In genomic region chr11:67642490-67643120, GRCh38 we compare ENCODE assay signal across 32 cellular contexts. TPM values are rescaled to one million over a fixed set of nuclear protein-coding genes. Genes with fewer than 3 reads are reported as not detected.
"Had no signal": no experiment of that assay in that cellular context is flagged by ENCODE, and none has a peak within 500 bp of the region (broad histone marks: within the 10 kb centered on the region; RNA-seq: fewer than 3 reads in every experiment).

No MANE protein-coding gene starts in this region.

- H3K36me3 Mint-ChIP-seq: activated naive CD8-positive, alpha-beta T cell; mesothelial cell of epicardium; naive B cell had no signal

- H3K27ac Mint-ChIP-seq: activated naive CD8-positive, alpha-beta T cell; mesothelial cell of epicardium; nephron progenitor cell; T-helper 17 cell had no signal

- H3K9me3 Mint-ChIP-seq: mesothelial cell of epicardium, nephron progenitor cell had no signal

- H3K4me3 Mint-ChIP-seq: activated naive CD8-positive, alpha-beta T cell; mesothelial cell of epicardium; nephron progenitor cell; T-helper 17 cell had no signal

- H3K79me2 ChIP-seq: hepatocyte, parathyroid adenoma had no signal

- H3K36me3 ChIP-seq: gastroesophageal sphincter, right atrium auricular region, spleen, transverse colon, WERI-Rb-1 had no signal

- H3K9ac ChIP-seq: parathyroid adenoma had no signal

- H3K27me3 ChIP-seq: body of pancreas, hepatocyte, right atrium auricular region, testis had no signal

- H2AFZ ChIP-seq: hepatocyte, parathyroid adenoma had no signal

- H3K9me3 ChIP-seq: body of pancreas, gastroesophageal sphincter, right atrium auricular region, testis, transverse colon had no signal

- H3K4me2 ChIP-seq: hepatocyte had no signal

- ATAC-seq: activated CD4-positive, CD25-positive, alpha-beta regulatory T cell treated with anti-CD3 and anti-CD28 coated beads, Interleukin-2, amount 50 U/mL, for 24 hours; body of pancreas; gastroesophageal sphincter; left cardiac atrium; left ventricle myocardium superior; stimulated activated naive CD8-positive, alpha-beta T cell treated with anti-CD3 and anti-CD28 coated beads, Interleukin-15, Interleukin-2, amounts not matched to agents 100 U/mL and 50 U/mL, for 24 hours; T-helper 17 cell had no signal

- H3K4me1 Mint-ChIP-seq: mesothelial cell of epicardium had no signal

- H3K4me1 ChIP-seq: gastroesophageal sphincter, parathyroid adenoma, right atrium auricular region, testis had no signal

- DNase-seq: activated CD4-positive, alpha-beta T cell treated with anti-CD3 and anti-CD28 coated beads for 48 hours; activated CD4-positive, alpha-beta T cell treated with anti-CD3 and anti-CD28 coated beads, Interleukin-2, amount 50 U/mL, for 48 hours; activated CD8-positive, alpha-beta memory T cell treated with anti-CD3 and anti-CD28 coated beads for 24 hours; activated gamma-delta T cell; anterior cingulate cortex; body of pancreas; cerebellar nuclear complex; left cardiac atrium; left ventricle myocardium superior; naive B cell; nephron progenitor cell; nucleus accumbens; spleen; stimulated activated naive CD8-positive, alpha-beta T cell treated with anti-CD3 and anti-CD28 coated beads, Interleukin-15, Interleukin-2, amounts not matched to agents 100 U/mL and 50 U/mL, for 24 hours; T-helper 17 cell; T1000; testis; transverse colon; WERI-Rb-1 had no signal

- H3K27ac ChIP-seq: body of pancreas, coronary artery, gastroesophageal sphincter, hepatocyte, parathyroid adenoma, right atrium auricular region, spleen, testis, transverse colon, WERI-Rb-1 had no signal

- H3K27me3 Mint-ChIP-seq: activated naive CD8-positive, alpha-beta T cell had no signal

- H3K4me3 ChIP-seq: body of pancreas, coronary artery, gastroesophageal sphincter, hepatocyte, right atrium auricular region, spleen, testis, transverse colon had no signal

- FAIRE-seq: endothelial cell of umbilical vein, urothelium cell line had no signal

RNA-seq across cellular contexts. Expression of gene TBX10, which starts 3.0 kb away (rescaled TPM):
- total RNA-seq: body of pancreas, endothelial cell of umbilical vein, fibroblast of lung, fibroblast of villous mesenchyme, gastroesophageal sphincter, left cardiac atrium, mesothelial cell of epicardium, pulmonary artery endothelial cell, right atrium auricular region, spleen, T-helper 17 cell had no signal

RNA-seq across cellular contexts. Expression of gene ACY3, which starts 7.9 kb away (rescaled TPM):
- total RNA-seq: endothelial cell of umbilical vein, fibroblast of lung, fibroblast of villous mesenchyme, gastroesophageal sphincter, left cardiac atrium, left ventricle myocardium superior, mesothelial cell of epicardium, pulmonary artery endothelial cell, right atrium auricular region had no signal

RNA-seq across cellular contexts. Expression of gene ALDH3B2, which starts 31.8 kb away (rescaled TPM):
- total RNA-seq: body of pancreas, endothelial cell of umbilical vein, fibroblast of lung, fibroblast of villous mesenchyme, left cardiac atrium, left ventricle myocardium superior, pulmonary artery endothelial cell, right atrium auricular region, spleen, T-helper 17 cell had no signal
